9 cellular contexts compared by ENCODE assay signal in the genomic region with DNA sequence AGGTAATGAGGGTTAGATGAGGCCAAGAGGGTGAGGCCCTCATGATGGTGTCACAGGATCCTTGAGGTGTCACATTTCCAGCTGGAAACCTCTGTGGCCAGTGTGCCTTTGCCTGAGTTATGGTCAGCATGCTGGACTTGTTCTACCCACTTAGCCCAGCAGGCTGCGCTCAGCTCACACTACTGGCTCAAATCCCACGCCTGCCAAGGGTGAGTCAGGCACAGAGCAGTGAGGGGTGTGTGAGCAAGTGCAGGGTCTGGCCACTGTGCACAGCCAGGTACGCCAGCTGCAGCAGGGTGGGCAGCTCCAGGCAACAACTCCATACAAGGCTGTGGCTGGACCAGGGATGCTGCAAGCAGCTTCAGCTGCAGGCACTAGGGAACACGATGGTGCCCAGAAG.
DNase-seq lines count a peak whose midpoint lies in the region; ATAC-seq and TF ChIP-seq lines count a peak whose summit lies in the region.
"Had no signal": no experiment of that assay in that cellular context is flagged by ENCODE, and none has a peak within 500 bp of the region (broad histone marks: within the 10 kb centered on the region; RNA-seq: fewer than 3 reads in every experiment).

No MANE protein-coding gene starts in this region.

- H3K36me3 ChIP-seq in tibial nerve = no peaks in the 10 kb centered on the region

- peak in 4 of 5 experiments; percentile 16 to 30 (median 27) for TF ChIP-seq CTCF in tibial nerve (IDR thresholded peaks at IDR 0.05)

- TF ChIP-seq EP300 in tibial nerve (IDR thresholded peaks at IDR 0.05) = no peak

- no peak for TF ChIP-seq POLR2A in tibial nerve (IDR thresholded peaks at IDR 0.05)

- intact Hi-C loops in Right ventricle myocardium inferior (cut with DNase I) (loop anchor here (1.0 kb wide), 1 partner anchor 373 kb away; no protein-coding TSS in a partner anchor), cardiac septum (cut with DNase I) (no loop called here)

- no peaks in the 10 kb centered on the region for H3K4me1 ChIP-seq in tibial nerve

- DNase-seq in Right ventricle myocardium inferior (ENCODE audit: missing footprints) (no peak), cardiac septum (ENCODE audit: low spot score) (no peak), SHP77 (lab: John Stamatoyannopoulos, UW) (peak; percentile 60 to 65), hypothalamus (lab: John Stamatoyannopoulos, UW) (peak in 36 of 51 donors; percentile 1 to 72 (median 22)), tibial nerve (ENCODE audit: low spot score in 2 of 2) (no peak), NOMO-1 treated with DMSO at 0.1 percent for 48 hours (lab: John Stamatoyannopoulos, UW; ENCODE audit: unreplicated experiment) (no peak)
- DNase-seq: naive B cell had no signal

- H3K4me3 ChIP-seq in tibial nerve = no peak overlapping the region

- H3K27me3 ChIP-seq in tibial nerve = no peaks in the 10 kb centered on the region

- no peaks in the 10 kb centered on the region for H3K9me3 ChIP-seq in tibial nerve

- ATAC-seq in Right ventricle myocardium inferior (peak; percentile 67), GM18870 (IDR thresholded peaks at IDR 0.05; ENCODE audit: unreplicated experiment) (no peak), HG03469 (IDR thresholded peaks at IDR 0.05; ENCODE audit: unreplicated experiment) (no peak)

- WGBS in tibial nerve, 2 donors = 50% methylated on average over 4 of the region's 4 CpGs; no CpG with 5 or more reads in 1 of the 2 donors

- H3K27ac ChIP-seq in tibial nerve = no peak overlapping the region

Comparison
In these comparisons a context has a peak if more than half of its experiments do, and no peak if none do; other contexts are left out.
1. DNase-seq: peak in SHP77 (2 of 2) and hypothalamus (36 of 51); none in Right ventricle myocardium inferior (single experiment), cardiac septum (single experiment), tibial nerve (0 of 2) and NOMO-1 treated with DMSO at 0.1 percent for 48 hours (single experiment).